In genomic region chrX:97638621-97639020, GRCh38 we compare ENCODE assay signal across 27 cellular contexts.
"Had no signal": no experiment of that assay in that cellular context is flagged by ENCODE, and none has a peak within 500 bp of the region (broad histone marks: within the 10 kb centered on the region; RNA-seq: fewer than 3 reads in every experiment).

No MANE protein-coding gene starts in this region.

- H3K36me3 ChIP-seq: Peyer's patch, SJSA1 had no signal

- DNase-seq: activated CD4-positive, alpha-beta T cell treated with anti-CD3 and anti-CD28 coated beads for 48 hours; activated CD4-positive, alpha-beta T cell treated with anti-CD3 and anti-CD28 coated beads, Interleukin-2, amount 50 U/mL, for 4 hours; activated CD4-positive, CD25-positive, alpha-beta regulatory T cell treated with anti-CD3 and anti-CD28 coated beads, Interleukin-2, amount 50 U/mL, for 72 hours; activated CD8-positive, alpha-beta memory T cell treated with anti-CD3 and anti-CD28 coated beads, Interleukin-2, amount 50 U/mL, for 48 hours; activated CD8-positive, alpha-beta T cell treated with anti-CD3 and anti-CD28 coated beads, Interleukin-2, amount 10 ng/mL, durations not matched to agents 7 days and 5 days; activated naive CD4-positive, alpha-beta T cell; activated T-cell treated with anti-CD3 and anti-CD28 coated beads, Interleukin-2, amount 50 U/mL, for 1 hour; aorta; body of pancreas; Kasumi-1; NCI-H1105 treated with DMSO at 0.1 percent for 48 hours; NCI-H146; NCI-H187 treated with DMSO at 0.1 percent for 48 hours; NCI-H2081 treated with DMSO at 0.1 percent for 48 hours; NCI-H2171 treated with DMSO at 0.1 percent for 48 hours; NCI-H226; NCI-H526; Peyer's patch; SHP77; SW 1271 had no signal

- H3K27me3 ChIP-seq: body of pancreas, Peyer's patch, SJSA1 had no signal

- H3K4me3 Mint-ChIP-seq: activated CD8-positive, alpha-beta T cell treated with anti-CD3 and anti-CD28 coated beads, Interleukin-2, amount 10 ng/mL, durations not matched to agents 7 days and 5 days; activated naive CD4-positive, alpha-beta T cell treated with anti-CD3 and anti-CD28 coated beads, Interleukin-2, amount 50 U/mL, for 24 hours; central memory CD8-positive, alpha-beta T cell; T-helper 1 cell treated with Interleukin-12 subunit alpha and Interleukin-12 subunit beta and Interleukin-4 antibody, amounts not matched to agents 30 μg/mL and 1 μg/mL, for 36 hours; WTC11 had no signal

- H3K27ac Mint-ChIP-seq: activated CD8-positive, alpha-beta T cell treated with anti-CD3 and anti-CD28 coated beads, Interleukin-2, amount 10 ng/mL, durations not matched to agents 7 days and 5 days; activated naive CD4-positive, alpha-beta T cell treated with anti-CD3 and anti-CD28 coated beads, Interleukin-2, amount 50 U/mL, for 24 hours; T-helper 1 cell treated with Interleukin-12 subunit alpha and Interleukin-12 subunit beta and Interleukin-4 antibody, amounts not matched to agents 30 μg/mL and 1 μg/mL, for 36 hours had no signal

- H3K27me3 Mint-ChIP-seq: activated naive CD4-positive, alpha-beta T cell treated with anti-CD3 and anti-CD28 coated beads, Interleukin-2, amount 50 U/mL, for 24 hours; central memory CD8-positive, alpha-beta T cell had no signal

- H3K36me3 Mint-ChIP-seq: activated naive CD4-positive, alpha-beta T cell treated with anti-CD3 and anti-CD28 coated beads, Interleukin-2, amount 50 U/mL, for 24 hours had no signal

- H3K4me1 Mint-ChIP-seq: central memory CD8-positive, alpha-beta T cell had no signal

- H3K9me3 ChIP-seq: body of pancreas, Peyer's patch, SJSA1 had no signal

- H3K4me1 ChIP-seq: body of pancreas, Peyer's patch, SJSA1 had no signal

- ATAC-seq: activated CD8-positive, alpha-beta T cell treated with anti-CD3 and anti-CD28 coated beads, Interleukin-2, amount 10 ng/mL, durations not matched to agents 7 days and 5 days; body of pancreas; K562; SK-N-SH treated with all-trans-retinoic acid at 6 μM for 48 hours had no signal

- H3K27ac ChIP-seq: body of pancreas, Peyer's patch, SJSA1 had no signal

- H3K4me3 ChIP-seq: body of pancreas, K562, Peyer's patch, SJSA1 had no signal

- H3K9me3 Mint-ChIP-seq: activated naive CD4-positive, alpha-beta T cell treated with anti-CD3 and anti-CD28 coated beads, Interleukin-2, amount 50 U/mL, for 24 hours; central memory CD8-positive, alpha-beta T cell; T-helper 1 cell treated with Interleukin-12 subunit alpha and Interleukin-12 subunit beta and Interleukin-4 antibody, amounts not matched to agents 30 μg/mL and 1 μg/mL, for 36 hours had no signal
